18 cellular contexts compared by ENCODE assay signal in the genomic region with DNA sequence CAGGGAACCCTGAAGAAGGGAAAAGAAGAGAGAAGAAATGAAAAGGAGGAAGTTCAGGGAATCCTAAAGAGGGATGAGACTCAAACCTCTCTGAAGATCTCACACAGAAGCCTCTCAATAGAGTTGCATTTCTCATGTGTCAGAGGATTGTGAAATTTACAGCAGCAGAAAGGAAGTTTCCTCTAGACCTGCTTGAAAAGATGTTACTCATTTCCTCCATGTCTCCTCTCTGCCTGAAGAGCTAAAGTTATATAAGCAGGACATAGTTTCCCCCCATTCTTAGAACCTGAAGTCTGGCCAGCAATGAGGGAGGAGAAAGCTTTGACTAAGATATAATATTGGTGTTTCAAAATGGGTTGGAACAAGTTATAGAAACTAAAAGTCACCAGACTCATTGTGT.
DNase-seq lines count a peak whose midpoint lies in the region; ATAC-seq and TF ChIP-seq lines count a peak whose summit lies in the region.
"Had no signal": no experiment of that assay in that cellular context is flagged by ENCODE, and none has a peak within 500 bp of the region (broad histone marks: within the 10 kb centered on the region; RNA-seq: fewer than 3 reads in every experiment).

No MANE protein-coding gene starts in this region.

- H3K23ac ChIP-seq in trophoblast cell (ENCODE audit: low read length): no peak overlapping the region

- no peak overlapping the region for H3K27ac Mint-ChIP-seq in T-helper 17 cell
- H3K27ac Mint-ChIP-seq: activated naive CD8-positive, alpha-beta T cell treated with anti-CD3 and anti-CD28 coated beads, Interleukin-2, amount 50 U/mL, for 24 hours; T-helper 1 cell treated with Interleukin-12 subunit alpha and Interleukin-12 subunit beta and Interleukin-4 antibody, amounts not matched to agents 30 μg/mL and 1 μg/mL, for 36 hours had no signal

- no peak overlapping the region for H3K4me3 Mint-ChIP-seq in T-helper 17 cell
- H3K4me3 Mint-ChIP-seq: activated naive CD8-positive, alpha-beta T cell treated with anti-CD3 and anti-CD28 coated beads, Interleukin-2, amount 50 U/mL, for 24 hours; central memory CD8-positive, alpha-beta T cell; T-helper 1 cell treated with Interleukin-12 subunit alpha and Interleukin-12 subunit beta and Interleukin-4 antibody, amounts not matched to agents 30 μg/mL and 1 μg/mL, for 36 hours had no signal

- H4K12ac ChIP-seq in trophoblast cell (ENCODE audit: low read depth, low read length): no peak overlapping the region

- no peak overlapping the region for H3K4ac ChIP-seq in trophoblast cell (ENCODE audit: low read depth, low read length)

- no peaks in the 10 kb centered on the region for H3K27me3 Mint-ChIP-seq in T-helper 17 cell
- H3K27me3 Mint-ChIP-seq: activated naive CD8-positive, alpha-beta T cell treated with anti-CD3 and anti-CD28 coated beads, Interleukin-2, amount 50 U/mL, for 24 hours; central memory CD8-positive, alpha-beta T cell had no signal

- no peak overlapping the region for H4K8ac ChIP-seq in trophoblast cell (ENCODE audit: low read depth, low read length)

- H3K9me3 ChIP-seq in T-helper 17 cell (ENCODE audit: control insufficient read depth, low read length, poor library complexity, severe bottlenecking) (no peaks in the 10 kb centered on the region), trophoblast cell (ENCODE audit: insufficient read depth, low read depth, low read length) (no peaks in the 10 kb centered on the region)
- H3K9me3 ChIP-seq: right atrium auricular region had no signal

- H3K18ac ChIP-seq in trophoblast cell (ENCODE audit: low read length): no peak overlapping the region

- no peaks in the 10 kb centered on the region for H3K4me1 Mint-ChIP-seq in T-helper 17 cell
- H3K4me1 Mint-ChIP-seq: activated naive CD8-positive, alpha-beta T cell treated with anti-CD3 and anti-CD28 coated beads, Interleukin-2, amount 50 U/mL, for 24 hours; central memory CD8-positive, alpha-beta T cell had no signal

- H3K36me3 ChIP-seq in trophoblast cell (ENCODE audit: control insufficient read depth in 1 of 2, insufficient read depth in 2 of 2, low read length in 2 of 2): no peaks in the 10 kb centered on the region
- H3K36me3 ChIP-seq: right atrium auricular region had no signal

- H2BK120ac ChIP-seq in trophoblast cell (ENCODE audit: insufficient read depth, low read length, poor library complexity): no peak overlapping the region

- no peak overlapping the region for H3K14ac ChIP-seq in trophoblast cell (ENCODE audit: low read length)

- no peak overlapping the region for H4K91ac ChIP-seq in trophoblast cell (ENCODE audit: low read depth, low read length)

- H3K79me1 ChIP-seq in trophoblast cell (ENCODE audit: low read length): no peaks in the 10 kb centered on the region

- H3K27ac ChIP-seq in trophoblast cell (ENCODE audit: low read depth, low read length): no peak overlapping the region
- H3K27ac ChIP-seq: right atrium auricular region had no signal

- DNase-seq in AG10803 (ENCODE audit: low read depth) (peak; percentile 6), LHCN-M2 (ENCODE audit: low read depth) (peak; percentile 56), SKM-1 (lab: John Stamatoyannopoulos, UW; ENCODE audit: unreplicated experiment) (peak; percentile 26), fibroblast of pulmonary artery (ENCODE audit: low read depth) (peak; percentile 88), DMS 273 treated with DMSO at 0.1 percent for 48 hours (lab: John Stamatoyannopoulos, UW) (no peak), NCI-H2171 treated with DMSO at 0.1 percent for 48 hours (lab: John Stamatoyannopoulos, UW) (no peak), T-helper 17 cell (no peak), trophoblast cell (no peak)
- DNase-seq: activated naive CD8-positive, alpha-beta T cell treated with anti-CD3 and anti-CD28 coated beads, Interleukin-2, amount 50 U/mL, for 24 hours; effector memory CD4-positive, alpha-beta T cell; GDM1; left colon; NCI-H82; RPMI8226 had no signal

- TF ChIP-seq CTCF in AG10803 (conservative IDR thresholded peaks at IDR 0.05; ENCODE audit: low read length): no peak
- TF ChIP-seq CTCF in fibroblast of pulmonary artery (IDR thresholded peaks at IDR 0.05; ENCODE audit: low read length, missing control alignments): no peak

- no peaks in the 10 kb centered on the region for H3K27me3 ChIP-seq in trophoblast cell (ENCODE audit: insufficient read depth, low read length)
- H3K27me3 ChIP-seq: right atrium auricular region had no signal

- H3K4me3 ChIP-seq in AG10803 (ENCODE audit: low read length): no peak overlapping the region
- no peak overlapping the region for H3K4me3 ChIP-seq in fibroblast of pulmonary artery (replicated peaks; ENCODE audit: low read depth, low read length)
- H3K4me3 ChIP-seq in trophoblast cell (ENCODE audit: low read depth, low read length): no peak overlapping the region
- H3K4me3 ChIP-seq: right atrium auricular region had no signal

- no peak overlapping the region for H2BK12ac ChIP-seq in trophoblast cell (ENCODE audit: low read length)

- H3K4me2 ChIP-seq in trophoblast cell (ENCODE audit: low read length): no peak overlapping the region

- H2AFZ ChIP-seq in trophoblast cell (ENCODE audit: insufficient read depth, low read length, poor library complexity): no peak overlapping the region

- H2BK5ac ChIP-seq in trophoblast cell (ENCODE audit: low read depth, low read length, poor library complexity): no peak overlapping the region

- H2AK5ac ChIP-seq in trophoblast cell (ENCODE audit: low read length): no peak overlapping the region

- H3K79me2 ChIP-seq in trophoblast cell (ENCODE audit: control insufficient read depth, insufficient read depth, low read length, poor library complexity): no peaks in the 10 kb centered on the region

- no peak overlapping the region for H3K9ac ChIP-seq in trophoblast cell (ENCODE audit: low read length)

- no peaks in the 10 kb centered on the region for H3K36me3 Mint-ChIP-seq in T-helper 17 cell (ENCODE audit: low read depth)

- H3K4me1 ChIP-seq in trophoblast cell (ENCODE audit: control insufficient read depth in 1 of 2, insufficient read depth in 2 of 2, low read length in 2 of 2): no peaks in the 10 kb centered on the region
- H3K4me1 ChIP-seq: right atrium auricular region had no signal

- no peak for ATAC-seq in T-helper 17 cell
- ATAC-seq: activated CD4-positive, CD25-positive, alpha-beta regulatory T cell treated with anti-CD3 and anti-CD28 coated beads, Interleukin-2, amount 50 U/mL, for 24 hours; activated naive CD8-positive, alpha-beta T cell treated with anti-CD3 and anti-CD28 coated beads, Interleukin-2, amount 50 U/mL, for 24 hours; left colon had no signal

Comparison
In these comparisons a context has a peak if more than half of its experiments do, and no peak if none do; other contexts are left out.
1. DNase-seq: peak in AG10803 (single experiment), LHCN-M2 (single experiment), SKM-1 (single experiment) and fibroblast of pulmonary artery (single experiment); none in DMS 273 treated with DMSO at 0.1 percent for 48 hours (single experiment), NCI-H2171 treated with DMSO at 0.1 percent for 48 hours (single experiment), T-helper 17 cell (0 of 3) and trophoblast cell (0 of 2).